ENCODE assay signal across 1 cellular context in the genomic region with DNA sequence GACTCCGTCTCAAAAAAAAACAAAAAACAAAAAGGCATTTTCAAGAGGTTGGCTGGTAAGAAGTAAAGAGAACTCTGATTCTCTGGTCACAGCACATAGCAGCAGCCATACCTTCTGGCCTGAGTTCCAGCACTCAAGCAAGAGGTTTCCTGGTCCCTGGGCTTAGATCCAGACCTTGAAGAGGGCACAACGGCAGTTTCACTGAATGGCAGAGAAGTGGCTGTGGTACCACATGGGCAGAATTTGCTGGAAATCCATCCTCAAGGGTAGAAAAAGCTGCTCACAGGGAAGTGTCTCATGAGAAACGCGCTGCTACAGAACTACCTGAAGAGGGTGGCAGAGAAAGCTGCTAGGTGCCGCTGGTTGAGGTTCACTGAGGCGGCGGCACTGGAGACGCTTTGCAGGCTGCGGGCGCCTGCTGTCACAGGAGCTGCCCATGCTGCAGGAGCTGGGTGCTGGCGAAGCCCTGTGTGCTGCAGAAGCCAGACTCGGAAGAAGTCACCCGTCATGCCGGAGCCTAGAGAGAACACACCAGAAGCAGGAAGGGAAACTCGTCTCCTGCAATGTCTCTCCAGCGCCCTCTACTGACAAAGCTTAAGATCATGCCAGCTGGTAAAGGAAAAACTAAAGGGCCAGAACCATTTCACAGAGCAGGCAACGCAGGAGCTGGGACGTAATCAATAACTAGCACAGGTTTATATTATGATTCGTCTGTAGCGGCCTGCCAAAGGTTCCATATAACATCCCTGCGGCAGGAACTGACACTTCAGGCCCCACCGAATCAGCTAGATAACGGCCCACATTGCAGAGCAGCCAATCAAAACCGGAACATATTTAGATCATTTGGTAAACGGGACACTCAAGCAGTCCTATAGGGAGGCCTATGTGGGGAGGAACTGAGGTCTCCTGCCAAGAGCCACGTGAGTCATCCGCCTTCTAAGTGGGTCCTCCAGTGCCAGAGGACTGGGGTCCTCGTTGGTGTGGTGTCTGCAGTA.
TF ChIP-seq lines count a peak whose summit lies in the region.

No MANE protein-coding gene starts in this region.

TF ChIP-seq in K562, 482 proteins besides CTCF, POLR2A, EP300 and RAD21 (continued from another document and continues in another):
- TF ChIP-seq CC2D1A (IDR thresholded peaks at IDR 0.05) (peak; percentile 63; the same call in 1 of the 2 replicates), KLF13 (tag; IDR thresholded peaks at IDR 0.05; ENCODE audit: borderline replicate concordance, low read depth) (no peak), TEAD1 (CRISPR knock-in tag; IDR thresholded peaks at IDR 0.05) (0 out of 4 replicates have a peak, but pooled peaks of 1 of the 2 experiments have one; percentile 47), ETV6 (IDR thresholded peaks at IDR 0.05; ENCODE audit: borderline replicate concordance in 1 of 2, low read depth in 2 of 2, low read length in 1 of 2) (no peak), ETV6 (CRISPR knock-in tag; IDR thresholded peaks at IDR 0.05; ENCODE audit: borderline replicate concordance) (no peak), GABPB1 (CRISPR knock-in tag; IDR thresholded peaks at IDR 0.05) (peak; percentile 47; the same call in 1 of the 2 replicates), PML (IDR thresholded peaks at IDR 0.05; ENCODE audit: low read length) (peak; percentile 39; the same call in 1 of the 2 replicates), ZNF57 (CRISPR knock-in tag; IDR thresholded peaks at IDR 0.05) (no peak), ARID2 (IDR thresholded peaks at IDR 0.05) (peak; percentile 80; the same call in 1 of the 2 replicates), U2AF1 (optimal IDR thresholded peaks at IDR 0.05; ENCODE audit: low read depth, low read length) (no peak), ZNF436 (CRISPR knock-in tag; IDR thresholded peaks at IDR 0.05) (0 out of 2 replicates have a peak, but pooled peaks have one; percentile 5), YY1 (IDR thresholded peaks at IDR 0.05; ENCODE audit: borderline replicate concordance in 1 of 3, control insufficient read depth in 1 of 3, extremely low read depth in 1 of 3, insufficient read depth in 3 of 3, insufficient read length in 1 of 3, insufficient replicate concordance in 2 of 3, low read depth in 1 of 3, low read length in 2 of 3) (peak in 1 of 3 experiments; percentile 44), PRPF4 (IDR thresholded peaks at IDR 0.05; ENCODE audit: insufficient read depth, low read depth, low read length, poor library complexity, severe bottlenecking) (no peak), CXXC5 (CRISPR knock-in tag; IDR thresholded peaks at IDR 0.05) (peak; percentile 25; the same call in 1 of the 2 replicates), CCNT2 (IDR thresholded peaks at IDR 0.05; ENCODE audit: borderline replicate concordance, extremely low read depth, insufficient read length, low read depth, low read length) (peak; percentile 43), ERF (CRISPR knock-in tag; IDR thresholded peaks at IDR 0.05) (0 out of 2 replicates have a peak, but pooled peaks have one; percentile 18), SMARCC2 (IDR thresholded peaks at IDR 0.05; ENCODE audit: low read depth) (no peak), MTA3 (IDR thresholded peaks at IDR 0.05; ENCODE audit: borderline replicate concordance) (peak; percentile 67; the same call in 1 of the 2 replicates), ZNF444 (CRISPR knock-in tag; IDR thresholded peaks at IDR 0.05) (no peak), GABPA (tag; conservative IDR thresholded peaks at IDR 0.05; ENCODE audit: low read depth) (peak; percentile 60; the same call in 1 of the 2 replicates), FOXK1 (CRISPR knock-in tag; IDR thresholded peaks at IDR 0.05; ENCODE audit: borderline replicate concordance) (peak; percentile 29; the same call in 1 of the 2 replicates), L3MBTL2 (IDR thresholded peaks at IDR 0.05) (peak; percentile 46; the same call in 1 of the 2 replicates), SOX6 (IDR thresholded peaks at IDR 0.05) (0 out of 2 replicates have a peak, but pooled peaks have one; percentile 56), KLF16 (IDR thresholded peaks at IDR 0.05) (peak; percentile 60), ATF1 (CRISPR knock-in tag; IDR thresholded peaks at IDR 0.05) (no peak), ATF1 (tag; IDR thresholded peaks at IDR 0.05) (peak; percentile 67)
- TF ChIP-seq, protein P1, sequence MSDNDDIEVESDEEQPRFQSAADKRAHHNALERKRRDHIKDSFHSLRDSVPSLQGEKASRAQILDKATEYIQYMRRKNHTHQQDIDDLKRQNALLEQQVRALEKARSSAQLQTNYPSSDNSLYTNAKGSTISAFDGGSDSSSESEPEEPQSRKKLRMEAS (CRISPR knock-in tag; IDR thresholded peaks at IDR 0.05): 0 out of 2 replicates have a peak, but pooled peaks have one; percentile 39
- TF ChIP-seq, protein P2, sequence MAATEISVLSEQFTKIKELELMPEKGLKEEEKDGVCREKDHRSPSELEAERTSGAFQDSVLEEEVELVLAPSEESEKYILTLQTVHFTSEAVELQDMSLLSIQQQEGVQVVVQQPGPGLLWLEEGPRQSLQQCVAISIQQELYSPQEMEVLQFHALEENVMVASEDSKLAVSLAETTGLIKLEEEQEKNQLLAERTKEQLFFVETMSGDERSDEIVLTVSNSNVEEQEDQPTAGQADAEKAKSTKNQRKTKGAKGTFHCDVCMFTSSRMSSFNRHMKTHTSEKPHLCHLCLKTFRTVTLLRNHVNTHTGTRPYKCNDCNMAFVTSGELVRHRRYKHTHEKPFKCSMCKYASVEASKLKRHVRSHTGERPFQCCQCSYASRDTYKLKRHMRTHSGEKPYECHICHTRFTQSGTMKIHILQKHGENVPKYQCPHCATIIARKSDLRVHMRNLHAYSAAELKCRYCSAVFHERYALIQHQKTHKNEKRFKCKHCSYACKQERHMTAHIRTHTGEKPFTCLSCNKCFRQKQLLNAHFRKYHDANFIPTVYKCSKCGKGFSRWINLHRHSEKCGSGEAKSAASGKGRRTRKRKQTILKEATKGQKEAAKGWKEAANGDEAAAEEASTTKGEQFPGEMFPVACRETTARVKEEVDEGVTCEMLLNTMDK (IDR thresholded peaks at IDR 0.05; ENCODE audit: borderline replicate concordance, insufficient read depth, low read depth, low read length, poor library complexity, severe bottlenecking): no peak
- TF ChIP-seq, protein P3, sequence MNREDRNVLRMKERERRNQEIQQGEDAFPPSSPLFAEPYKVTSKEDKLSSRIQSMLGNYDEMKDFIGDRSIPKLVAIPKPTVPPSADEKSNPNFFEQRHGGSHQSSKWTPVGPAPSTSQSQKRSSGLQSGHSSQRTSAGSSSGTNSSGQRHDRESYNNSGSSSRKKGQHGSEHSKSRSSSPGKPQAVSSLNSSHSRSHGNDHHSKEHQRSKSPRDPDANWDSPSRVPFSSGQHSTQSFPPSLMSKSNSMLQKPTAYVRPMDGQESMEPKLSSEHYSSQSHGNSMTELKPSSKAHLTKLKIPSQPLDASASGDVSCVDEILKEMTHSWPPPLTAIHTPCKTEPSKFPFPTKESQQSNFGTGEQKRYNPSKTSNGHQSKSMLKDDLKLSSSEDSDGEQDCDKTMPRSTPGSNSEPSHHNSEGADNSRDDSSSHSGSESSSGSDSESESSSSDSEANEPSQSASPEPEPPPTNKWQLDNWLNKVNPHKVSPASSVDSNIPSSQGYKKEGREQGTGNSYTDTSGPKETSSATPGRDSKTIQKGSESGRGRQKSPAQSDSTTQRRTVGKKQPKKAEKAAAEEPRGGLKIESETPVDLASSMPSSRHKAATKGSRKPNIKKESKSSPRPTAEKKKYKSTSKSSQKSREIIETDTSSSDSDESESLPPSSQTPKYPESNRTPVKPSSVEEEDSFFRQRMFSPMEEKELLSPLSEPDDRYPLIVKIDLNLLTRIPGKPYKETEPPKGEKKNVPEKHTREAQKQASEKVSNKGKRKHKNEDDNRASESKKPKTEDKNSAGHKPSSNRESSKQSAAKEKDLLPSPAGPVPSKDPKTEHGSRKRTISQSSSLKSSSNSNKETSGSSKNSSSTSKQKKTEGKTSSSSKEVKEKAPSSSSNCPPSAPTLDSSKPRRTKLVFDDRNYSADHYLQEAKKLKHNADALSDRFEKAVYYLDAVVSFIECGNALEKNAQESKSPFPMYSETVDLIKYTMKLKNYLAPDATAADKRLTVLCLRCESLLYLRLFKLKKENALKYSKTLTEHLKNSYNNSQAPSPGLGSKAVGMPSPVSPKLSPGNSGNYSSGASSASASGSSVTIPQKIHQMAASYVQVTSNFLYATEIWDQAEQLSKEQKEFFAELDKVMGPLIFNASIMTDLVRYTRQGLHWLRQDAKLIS (CRISPR knock-in tag; IDR thresholded peaks at IDR 0.05): peak; percentile 26; the same call in 1 of the 2 replicates
- TF ChIP-seq, protein P4, sequence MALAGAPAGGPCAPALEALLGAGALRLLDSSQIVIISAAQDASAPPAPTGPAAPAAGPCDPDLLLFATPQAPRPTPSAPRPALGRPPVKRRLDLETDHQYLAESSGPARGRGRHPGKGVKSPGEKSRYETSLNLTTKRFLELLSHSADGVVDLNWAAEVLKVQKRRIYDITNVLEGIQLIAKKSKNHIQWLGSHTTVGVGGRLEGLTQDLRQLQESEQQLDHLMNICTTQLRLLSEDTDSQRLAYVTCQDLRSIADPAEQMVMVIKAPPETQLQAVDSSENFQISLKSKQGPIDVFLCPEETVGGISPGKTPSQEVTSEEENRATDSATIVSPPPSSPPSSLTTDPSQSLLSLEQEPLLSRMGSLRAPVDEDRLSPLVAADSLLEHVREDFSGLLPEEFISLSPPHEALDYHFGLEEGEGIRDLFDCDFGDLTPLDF (CRISPR knock-in tag; IDR thresholded peaks at IDR 0.05): 0 out of 2 replicates have a peak, but pooled peaks have one; percentile 54
- TF ChIP-seq, protein P5, sequence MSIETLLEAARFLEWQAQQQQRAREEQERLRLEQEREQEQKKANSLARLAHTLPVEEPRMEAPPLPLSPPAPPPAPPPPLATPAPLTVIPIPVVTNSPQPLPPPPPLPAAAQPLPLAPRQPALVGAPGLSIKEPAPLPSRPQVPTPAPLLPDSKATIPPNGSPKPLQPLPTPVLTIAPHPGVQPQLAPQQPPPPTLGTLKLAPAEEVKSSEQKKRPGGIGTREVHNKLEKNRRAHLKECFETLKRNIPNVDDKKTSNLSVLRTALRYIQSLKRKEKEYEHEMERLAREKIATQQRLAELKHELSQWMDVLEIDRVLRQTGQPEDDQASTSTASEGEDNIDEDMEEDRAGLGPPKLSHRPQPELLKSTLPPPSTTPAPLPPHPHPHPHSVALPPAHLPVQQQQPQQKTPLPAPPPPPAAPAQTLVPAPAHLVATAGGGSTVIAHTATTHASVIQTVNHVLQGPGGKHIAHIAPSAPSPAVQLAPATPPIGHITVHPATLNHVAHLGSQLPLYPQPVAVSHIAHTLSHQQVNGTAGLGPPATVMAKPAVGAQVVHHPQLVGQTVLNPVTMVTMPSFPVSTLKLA (conservative IDR thresholded peaks at IDR 0.05): peak in 1 of 2 experiments; percentile 45; a peak in 1 of 4 replicates
- TF ChIP-seq, protein P6, sequence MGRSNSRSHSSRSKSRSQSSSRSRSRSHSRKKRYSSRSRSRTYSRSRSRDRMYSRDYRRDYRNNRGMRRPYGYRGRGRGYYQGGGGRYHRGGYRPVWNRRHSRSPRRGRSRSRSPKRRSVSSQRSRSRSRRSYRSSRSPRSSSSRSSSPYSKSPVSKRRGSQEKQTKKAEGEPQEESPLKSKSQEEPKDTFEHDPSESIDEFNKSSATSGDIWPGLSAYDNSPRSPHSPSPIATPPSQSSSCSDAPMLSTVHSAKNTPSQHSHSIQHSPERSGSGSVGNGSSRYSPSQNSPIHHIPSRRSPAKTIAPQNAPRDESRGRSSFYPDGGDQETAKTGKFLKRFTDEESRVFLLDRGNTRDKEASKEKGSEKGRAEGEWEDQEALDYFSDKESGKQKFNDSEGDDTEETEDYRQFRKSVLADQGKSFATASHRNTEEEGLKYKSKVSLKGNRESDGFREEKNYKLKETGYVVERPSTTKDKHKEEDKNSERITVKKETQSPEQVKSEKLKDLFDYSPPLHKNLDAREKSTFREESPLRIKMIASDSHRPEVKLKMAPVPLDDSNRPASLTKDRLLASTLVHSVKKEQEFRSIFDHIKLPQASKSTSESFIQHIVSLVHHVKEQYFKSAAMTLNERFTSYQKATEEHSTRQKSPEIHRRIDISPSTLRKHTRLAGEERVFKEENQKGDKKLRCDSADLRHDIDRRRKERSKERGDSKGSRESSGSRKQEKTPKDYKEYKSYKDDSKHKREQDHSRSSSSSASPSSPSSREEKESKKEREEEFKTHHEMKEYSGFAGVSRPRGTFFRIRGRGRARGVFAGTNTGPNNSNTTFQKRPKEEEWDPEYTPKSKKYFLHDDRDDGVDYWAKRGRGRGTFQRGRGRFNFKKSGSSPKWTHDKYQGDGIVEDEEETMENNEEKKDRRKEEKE (IDR thresholded peaks at IDR 0.05; ENCODE audit: borderline replicate concordance in 1 of 2, control insufficient read depth in 1 of 2, low read depth in 2 of 2, low read length in 1 of 2): 0 out of 4 replicates have a peak, but pooled peaks of 1 of the 2 experiments have one; percentile 46
- TF ChIP-seq, protein P7, sequence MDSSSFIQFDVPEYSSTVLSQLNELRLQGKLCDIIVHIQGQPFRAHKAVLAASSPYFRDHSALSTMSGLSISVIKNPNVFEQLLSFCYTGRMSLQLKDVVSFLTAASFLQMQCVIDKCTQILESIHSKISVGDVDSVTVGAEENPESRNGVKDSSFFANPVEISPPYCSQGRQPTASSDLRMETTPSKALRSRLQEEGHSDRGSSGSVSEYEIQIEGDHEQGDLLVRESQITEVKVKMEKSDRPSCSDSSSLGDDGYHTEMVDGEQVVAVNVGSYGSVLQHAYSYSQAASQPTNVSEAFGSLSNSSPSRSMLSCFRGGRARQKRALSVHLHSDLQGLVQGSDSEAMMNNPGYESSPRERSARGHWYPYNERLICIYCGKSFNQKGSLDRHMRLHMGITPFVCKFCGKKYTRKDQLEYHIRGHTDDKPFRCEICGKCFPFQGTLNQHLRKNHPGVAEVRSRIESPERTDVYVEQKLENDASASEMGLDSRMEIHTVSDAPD (CRISPR knock-in tag; IDR thresholded peaks at IDR 0.05): no peak
